Comparison of ENCODE assay signal across 8 cellular contexts in the genomic region with DNA sequence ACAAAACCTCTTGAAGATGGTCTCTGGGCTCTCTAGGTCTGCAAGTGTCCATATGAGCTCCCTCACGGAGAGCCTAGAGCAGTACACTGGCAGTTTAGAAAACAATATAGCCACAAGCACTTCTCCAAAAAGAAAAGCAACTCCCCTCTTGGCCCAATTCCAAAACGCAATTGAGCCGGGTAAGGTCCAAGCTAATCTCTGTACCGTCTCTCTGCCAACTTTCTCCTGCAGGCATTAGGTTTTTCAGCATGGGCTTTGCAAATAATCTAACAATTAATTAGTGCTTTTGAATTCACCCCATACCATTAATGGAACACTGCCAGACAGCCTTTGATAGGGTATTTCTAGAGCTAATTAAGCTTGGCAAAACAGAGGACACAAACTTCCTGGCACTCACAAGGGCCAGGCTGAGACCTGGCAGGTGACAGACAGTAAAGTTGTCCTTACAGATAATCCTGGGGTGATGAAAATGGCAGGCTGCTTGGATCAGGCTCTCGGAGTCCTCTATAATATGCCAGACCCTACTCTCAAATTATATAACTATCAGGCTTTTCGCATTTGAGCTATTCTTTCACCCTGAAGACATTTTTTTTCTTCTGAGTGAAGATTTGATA. TPM values are rescaled to one million over a fixed set of nuclear protein-coding genes. Genes with fewer than 3 reads are reported as not detected.
DNase-seq lines count a peak whose midpoint lies in the region; ATAC-seq, FAIRE-seq and TF ChIP-seq lines count a peak whose summit lies in the region.

No MANE protein-coding gene starts in this region.

- no peak overlapping the region for H3K9ac ChIP-seq in SK-N-SH

- H4K20me1 ChIP-seq in SK-N-SH (ENCODE audit: insufficient read depth) = no peaks in the 10 kb centered on the region

- peak in 1 of 2 experiments; percentile 18 for DNase-seq in A549 (ENCODE audit: low read depth in 1 of 2, low spot score in 1 of 2)
- DNase-seq in NAMALWA (ENCODE audit: low spot score) = peak; percentile 32
- peak; percentile 6 for DNase-seq in SW480 (ENCODE audit: low spot score)
- peak; percentile 39 for DNase-seq in iPS-NIHi11 (ENCODE audit: low spot score)
- peak in 1 of 2 donors; percentile 26 for DNase-seq in upper lobe of left lung
- no peak for DNase-seq in SK-N-SH
- no peak for DNase-seq in glomerular visceral epithelial cell (ENCODE audit: extremely low spot score)

- POLR2A ChIA-PET in A549 (lab: Yijun Ruan, JAX) (interaction anchor here (2.5 kb wide), 1 partner anchor 40 kb away, joined by 10 read pairs; a partner anchor contains a TSS), SK-N-SH (lab: Yijun Ruan, JAX) (no interaction called here)

- 34% methylated on average over 6 of the region's 6 CpGs for WGBS in A549 (ENCODE audit: missing lambda C conversion rate)
- 27 to 28% methylated on average over 6 of the region's 6 CpGs for WGBS in upper lobe of left lung, 2 donors
- 1% methylated on average over 6 of the region's 6 CpGs for WGBS in SK-N-SH (ENCODE audit: low lambda C conversion rate)

- H3K36me3 ChIP-seq in upper lobe of left lung = no peaks in the 10 kb centered on the region
- no peaks in the 10 kb centered on the region for H3K36me3 ChIP-seq in SK-N-SH (replicated peaks in 1 of 2; ENCODE audit: control insufficient read depth in 1 of 2, insufficient read depth in 2 of 2, low read length in 1 of 2)

- no peak for TF ChIP-seq CTCF in A549 (IDR thresholded peaks at IDR 0.05)
- TF ChIP-seq CTCF in upper lobe of left lung (IDR thresholded peaks at IDR 0.05) = no peak
- no peak for TF ChIP-seq CTCF in SK-N-SH (IDR thresholded peaks at IDR 0.05)

- no peak overlapping the region for H2AFZ ChIP-seq in SK-N-SH (ENCODE audit: low read depth)

- peak overlapping the region; percentile 60 for H3K4me2 ChIP-seq in A549
- H3K4me2 ChIP-seq in SK-N-SH = no peak overlapping the region

- no peak for TF ChIP-seq EP300 in A549 (IDR thresholded peaks at IDR 0.05)
- TF ChIP-seq EP300 in upper lobe of left lung (IDR thresholded peaks at IDR 0.05) = no peak
- TF ChIP-seq EP300 in SK-N-SH (IDR thresholded peaks at IDR 0.05; ENCODE audit: borderline replicate concordance in 1 of 2, low read depth in 1 of 2, low read length in 1 of 2) = no peak

- peak; percentile 23 to 46; a peak in 2 of 6 replicates for ATAC-seq in A549
- ATAC-seq in upper lobe of left lung (ENCODE audit: low FRiP score in 2 of 2) = peak in 1 of 2 donors; percentile 43
- no peak for ATAC-seq in GM19395 (IDR thresholded peaks at IDR 0.05; ENCODE audit: unreplicated experiment)

- H3K4me3 ChIP-seq in A549 (no peak overlapping the region), upper lobe of left lung (no peak overlapping the region), SK-N-SH (ENCODE audit: low read depth in 2 of 2, low read length in 1 of 2) (no peak overlapping the region)

- H3K4me1 ChIP-seq in A549 (peaks cover 54% of the 10 kb centered on the region), upper lobe of left lung (peaks cover 16 to 33% (median 24%) of the 10 kb centered on the region in 4 donors), SK-N-SH (ENCODE audit: control insufficient read depth in 1 of 2, insufficient read depth in 2 of 2, low read depth in 1 of 2, low read length in 1 of 2) (no peaks in the 10 kb centered on the region)

- H3K9me2 ChIP-seq in SK-N-SH = no peaks in the 10 kb centered on the region

- TF ChIP-seq RAD21 in A549 (conservative IDR thresholded peaks at IDR 0.05 in 1 of 2, IDR thresholded peaks at IDR 0.05 in 1 of 2) = no peak
- no peak for TF ChIP-seq RAD21 in SK-N-SH (IDR thresholded peaks at IDR 0.05; ENCODE audit: low read length)

- H3K9me3 ChIP-seq in A549 (peaks cover 4% of the 10 kb centered on the region; the same call in 1 of the 3 replicates), upper lobe of left lung (no peaks in the 10 kb centered on the region), SK-N-SH (no peaks in the 10 kb centered on the region)

- no peak for TF ChIP-seq POLR2A in A549 (IDR thresholded peaks at IDR 0.05; ENCODE audit: low read length)
- TF ChIP-seq POLR2A in upper lobe of left lung (IDR thresholded peaks at IDR 0.05) = no peak

- H3F3A ChIP-seq in SK-N-SH (replicated peaks; ENCODE audit: insufficient read depth) = no peaks in the 10 kb centered on the region

- CTCF ChIA-PET in A549 (lab: Yijun Ruan, JAX) = interaction anchor here (0.7 to 2.1 kb wide), 5 partner anchors 31 to 317 kb away, joined by 3 to 8 read pairs (median 4); no protein-coding TSS in a partner anchor
- CTCF ChIA-PET in SK-N-SH (lab: Yijun Ruan, JAX) = no interaction called here

- H3K27me3 ChIP-seq in upper lobe of left lung (no peaks in the 10 kb centered on the region), SK-N-SH (ENCODE audit: insufficient read depth) (peaks cover 33% of the 10 kb centered on the region; the same call in 1 of the 2 replicates)

- no peaks in the 10 kb centered on the region for H3K79me2 ChIP-seq in SK-N-SH (ENCODE audit: insufficient read depth)

- H3K27ac ChIP-seq in A549 (peak overlapping the region; percentile 71 to 75), upper lobe of left lung (peak overlapping the region; percentile 26 to 60 (median 54)), SK-N-SH (ENCODE audit: low read depth in 2 of 2, low read length in 1 of 2) (no peak overlapping the region)

- no peak for FAIRE-seq in A549 (lab: Jason Lieb, UNC)

TF ChIP-seq in A549, 52 proteins besides CTCF, POLR2A, EP300 and RAD21 (continues in another document):
- TF ChIP-seq SREBF2 (IDR thresholded peaks at IDR 0.05) = no peak
- TF ChIP-seq NPAS2 (CRISPR knock-in tag; IDR thresholded peaks at IDR 0.05; ENCODE audit: borderline replicate concordance) = no peak
- no peak for TF ChIP-seq MAZ (IDR thresholded peaks at IDR 0.05; ENCODE audit: borderline replicate concordance, low read depth, low read length)
- no peak for TF ChIP-seq SMC3 (IDR thresholded peaks at IDR 0.05)
- TF ChIP-seq HOXB5 (CRISPR knock-in tag; IDR thresholded peaks at IDR 0.05) = no peak
- TF ChIP-seq HEYL (CRISPR knock-in tag; IDR thresholded peaks at IDR 0.05) = no peak
- TF ChIP-seq HOXB13 (CRISPR knock-in tag; IDR thresholded peaks at IDR 0.05; ENCODE audit: low read depth) = no peak
- TF ChIP-seq, protein P1, sequence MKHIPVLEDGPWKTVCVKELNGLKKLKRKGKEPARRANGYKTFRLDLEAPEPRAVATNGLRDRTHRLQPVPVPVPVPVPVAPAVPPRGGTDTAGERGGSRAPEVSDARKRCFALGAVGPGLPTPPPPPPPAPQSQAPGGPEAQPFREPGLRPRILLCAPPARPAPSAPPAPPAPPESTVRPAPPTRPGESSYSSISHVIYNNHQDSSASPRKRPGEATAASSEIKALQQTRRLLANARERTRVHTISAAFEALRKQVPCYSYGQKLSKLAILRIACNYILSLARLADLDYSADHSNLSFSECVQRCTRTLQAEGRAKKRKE (CRISPR knock-in tag; IDR thresholded peaks at IDR 0.05; ENCODE audit: low read depth) = no peak
- TF ChIP-seq ZNF302 (CRISPR knock-in tag; IDR thresholded peaks at IDR 0.05) = no peak
- no peak for TF ChIP-seq NFE2L2 (conservative IDR thresholded peaks at IDR 0.05; ENCODE audit: low read length)
- no peak for TF ChIP-seq TFCP2L1 (CRISPR knock-in tag; IDR thresholded peaks at IDR 0.05)
- no peak for TF ChIP-seq MAFK (IDR thresholded peaks at IDR 0.05; ENCODE audit: partially characterized antibody)

TF ChIP-seq in SK-N-SH, 30 proteins besides CTCF, POLR2A, EP300 and RAD21 (continues in another document):
- no peak for TF ChIP-seq YY1 (IDR thresholded peaks at IDR 0.05; ENCODE audit: low read depth)
- no peak for TF ChIP-seq MEF2A (IDR thresholded peaks at IDR 0.05; ENCODE audit: borderline replicate concordance, low read depth)
- TF ChIP-seq ELF1 (IDR thresholded peaks at IDR 0.05) = no peak
- TF ChIP-seq, protein P2, sequence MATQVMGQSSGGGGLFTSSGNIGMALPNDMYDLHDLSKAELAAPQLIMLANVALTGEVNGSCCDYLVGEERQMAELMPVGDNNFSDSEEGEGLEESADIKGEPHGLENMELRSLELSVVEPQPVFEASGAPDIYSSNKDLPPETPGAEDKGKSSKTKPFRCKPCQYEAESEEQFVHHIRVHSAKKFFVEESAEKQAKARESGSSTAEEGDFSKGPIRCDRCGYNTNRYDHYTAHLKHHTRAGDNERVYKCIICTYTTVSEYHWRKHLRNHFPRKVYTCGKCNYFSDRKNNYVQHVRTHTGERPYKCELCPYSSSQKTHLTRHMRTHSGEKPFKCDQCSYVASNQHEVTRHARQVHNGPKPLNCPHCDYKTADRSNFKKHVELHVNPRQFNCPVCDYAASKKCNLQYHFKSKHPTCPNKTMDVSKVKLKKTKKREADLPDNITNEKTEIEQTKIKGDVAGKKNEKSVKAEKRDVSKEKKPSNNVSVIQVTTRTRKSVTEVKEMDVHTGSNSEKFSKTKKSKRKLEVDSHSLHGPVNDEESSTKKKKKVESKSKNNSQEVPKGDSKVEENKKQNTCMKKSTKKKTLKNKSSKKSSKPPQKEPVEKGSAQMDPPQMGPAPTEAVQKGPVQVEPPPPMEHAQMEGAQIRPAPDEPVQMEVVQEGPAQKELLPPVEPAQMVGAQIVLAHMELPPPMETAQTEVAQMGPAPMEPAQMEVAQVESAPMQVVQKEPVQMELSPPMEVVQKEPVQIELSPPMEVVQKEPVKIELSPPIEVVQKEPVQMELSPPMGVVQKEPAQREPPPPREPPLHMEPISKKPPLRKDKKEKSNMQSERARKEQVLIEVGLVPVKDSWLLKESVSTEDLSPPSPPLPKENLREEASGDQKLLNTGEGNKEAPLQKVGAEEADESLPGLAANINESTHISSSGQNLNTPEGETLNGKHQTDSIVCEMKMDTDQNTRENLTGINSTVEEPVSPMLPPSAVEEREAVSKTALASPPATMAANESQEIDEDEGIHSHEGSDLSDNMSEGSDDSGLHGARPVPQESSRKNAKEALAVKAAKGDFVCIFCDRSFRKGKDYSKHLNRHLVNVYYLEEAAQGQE (IDR thresholded peaks at IDR 0.05; ENCODE audit: low read depth, low read length) = no peak
- TF ChIP-seq, protein P3, sequence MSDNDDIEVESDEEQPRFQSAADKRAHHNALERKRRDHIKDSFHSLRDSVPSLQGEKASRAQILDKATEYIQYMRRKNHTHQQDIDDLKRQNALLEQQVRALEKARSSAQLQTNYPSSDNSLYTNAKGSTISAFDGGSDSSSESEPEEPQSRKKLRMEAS (IDR thresholded peaks at IDR 0.05; ENCODE audit: low read depth) = no peak
- no peak for TF ChIP-seq EZH2phosphoT487 (IDR thresholded peaks at IDR 0.05; ENCODE audit: borderline replicate concordance, low read depth)
- no peak for TF ChIP-seq GATA2 (CRISPR knock-in tag; IDR thresholded peaks at IDR 0.05)

RNA-seq across cellular contexts. Expression of a gene that starts 39.8 kb away (rescaled TPM):
- polyA plus RNA-seq in A549 (2011; rRNA removed) (8.9 and 12.1 TPM in 2 replicates), A549 (2017; fragmentation: RNase III; extraction: RNeasy Plus Mini Kit Qiagen cat#74134 plus additional on column Dnase treatment) (5.0 to 5.8 TPM (median 5.5 TPM) in 3 replicates), SK-N-SH (2012; rRNA removed) (0.06 and 0.07 TPM in 2 replicates)
- polyA plus RNA-seq in A549 (2012; cell fraction: cytosol; rRNA removed) = 2.2 and 2.6 TPM in 2 replicates
- polyA plus RNA-seq in A549 (2012; cell fraction: nucleus; rRNA removed) = 3.6 and 3.9 TPM in 2 replicates
- polyA minus RNA-seq in A549 (2011; rRNA and poly(A)+ RNA removed) = 19.1 and 19.3 TPM in 2 replicates
- total RNA-seq in upper lobe of left lung = 10 to 100 TPM; 33.5 to 78.3 (median 57.1) TPM
- 0.07 and 0.09 TPM in 2 replicates for polyA plus RNA-seq in SK-N-SH (2012; cell fraction: cytosol; rRNA removed)
- 0.04 and 0.06 TPM in 2 replicates for polyA plus RNA-seq in SK-N-SH (2012; cell fraction: nucleus; rRNA removed)

Comparison
In these comparisons a context has a peak if more than half of its experiments do, and no peak if none do; other contexts are left out.
1. DNase-seq: peak in NAMALWA (single experiment), SW480 (single experiment) and iPS-NIHi11 (single experiment); none in SK-N-SH (single experiment) and glomerular visceral epithelial cell (single experiment).
2. H3K27ac ChIP-seq: peak in A549 (2 of 2) and upper lobe of left lung (4 of 4); none in SK-N-SH (0 of 2).